In genomic region chr2:127649684-127650040, GRCh38 we compare ENCODE assay signal across 8 cellular contexts. TPM values are rescaled to one million over a fixed set of nuclear protein-coding genes. Genes with fewer than 3 reads are reported as not detected.
DNase-seq lines count a peak whose midpoint lies in the region; ATAC-seq and TF ChIP-seq lines count a peak whose summit lies in the region.

No MANE protein-coding gene starts in this region.

- no peak overlapping the region for H3K4me3 ChIP-seq in BLaER1 treated with 17β-estradiol and CSF1 and Interleukin-3, amounts not matched to agents 10 nM and 100 nM
- H3K4me3 ChIP-seq in SJCRH30: no peak overlapping the region

- DNase-seq in LHCN-M2 (ENCODE audit: low read depth) (peak; percentile 77), SJCRH30 (peak; percentile 87 to 91), foreskin keratinocyte (peak; percentile 25 to 58), omental fat pad (ENCODE audit: low spot score) (peak; percentile 91), superior temporal gyrus (ENCODE audit: extremely low spot score) (peak; percentile 93)
- DNase-seq in activated effector memory CD4-positive, alpha-beta T cell treated with anti-CD3 and anti-CD28 coated beads, Interleukin-2, amount 50 U/mL, for 16 hours: peak; percentile 93

- peak; percentile 82 for ATAC-seq in GM19351 (IDR thresholded peaks at IDR 0.05; ENCODE audit: unreplicated experiment)
- ATAC-seq in foreskin keratinocyte: peak; percentile 68
- peak; percentile 50 for ATAC-seq in omental fat pad (ENCODE audit: low FRiP score)

- H3K4me2 ChIP-seq in BLaER1 treated with 17β-estradiol and CSF1 and Interleukin-3, amounts not matched to agents 10 nM and 100 nM: peak overlapping the region; percentile 15 to 93 (median 83)

- H3K9ac ChIP-seq in BLaER1 treated with 17β-estradiol and CSF1 and Interleukin-3, amounts not matched to agents 10 nM and 100 nM: peak overlapping the region in 4 of 11 experiments; percentile 21 to 54 (median 38); a peak in 4 of 22 replicates

- no peaks in the 10 kb centered on the region for H3K9me3 ChIP-seq in BLaER1 treated with 17β-estradiol and CSF1 and Interleukin-3, amounts not matched to agents 10 nM and 100 nM (replicated peaks in 1 of 11)
- H3K9me3 ChIP-seq in SJCRH30 (replicated peaks): no peaks in the 10 kb centered on the region

- peaks cover 0 to 22% (median 0%) of the 10 kb centered on the region in 11 experiments; a peak in 4 of 22 replicates for H3K27me3 ChIP-seq in BLaER1 treated with 17β-estradiol and CSF1 and Interleukin-3, amounts not matched to agents 10 nM and 100 nM
- no peaks in the 10 kb centered on the region for H3K27me3 ChIP-seq in SJCRH30
- H3K27me3 ChIP-seq in foreskin keratinocyte: no peaks in the 10 kb centered on the region

- H3K4me1 ChIP-seq in BLaER1 treated with 17β-estradiol and CSF1 and Interleukin-3, amounts not matched to agents 10 nM and 100 nM: peaks cover 58 to 95% (median 90%) of the 10 kb centered on the region in 10 experiments
- H3K4me1 ChIP-seq in SJCRH30: peaks cover 9% of the 10 kb centered on the region
- H3K4me1 ChIP-seq in foreskin keratinocyte: no peaks in the 10 kb centered on the region

- H4K20me1 ChIP-seq in BLaER1 treated with 17β-estradiol and CSF1 and Interleukin-3, amounts not matched to agents 10 nM and 100 nM: peaks cover 0 to 10% (median 0%) of the 10 kb centered on the region in 11 experiments; a peak in 2 of 22 replicates

- peak overlapping the region in 4 of 11 experiments; percentile 36 to 68 (median 45); a peak in 6 of 22 replicates for H3K27ac ChIP-seq in BLaER1 treated with 17β-estradiol and CSF1 and Interleukin-3, amounts not matched to agents 10 nM and 100 nM
- H3K27ac ChIP-seq in SJCRH30 (no peak overlapping the region), foreskin keratinocyte (no peak overlapping the region)

- TF ChIP-seq CTCF in foreskin keratinocyte (conservative IDR thresholded peaks at IDR 0.05) (peak; percentile 87), omental fat pad (IDR thresholded peaks at IDR 0.05) (no peak)

- no peaks in the 10 kb centered on the region for H3K36me3 ChIP-seq in BLaER1 treated with 17β-estradiol and CSF1 and Interleukin-3, amounts not matched to agents 10 nM and 100 nM
- no peaks in the 10 kb centered on the region for H3K36me3 ChIP-seq in SJCRH30

RNA-seq across cellular contexts. Expression of gene GPR17, which starts 3.7 kb away (rescaled TPM):
- total RNA-seq in LHCN-M2 (2014; rRNA removed): not detected in 2 replicates
- polyA plus RNA-seq in LHCN-M2 (2012): 1.3 TPM
- 0.18 TPM in 1 of 2 replicates, not detected in the other for total RNA-seq in SJCRH30 (2014; rRNA removed; shearing (Covaris generic))
- not detected in 2 replicates for total RNA-seq in foreskin keratinocyte
- not detected in 2 replicates for polyA plus RNA-seq in foreskin keratinocyte
- total RNA-seq in omental fat pad: not detected

RNA-seq across cellular contexts. Expression of gene LIMS2, which starts 25.7 kb away (rescaled TPM):
- total RNA-seq in LHCN-M2 (2014; rRNA removed) (1.9 and 2.3 TPM in 2 replicates), foreskin keratinocyte (0.17 and 0.18 TPM in 2 replicates), omental fat pad (10 to 100 TPM in 3 of 4 donors, 1 to 10 TPM in 1; 9.7 to 97.3 (median 22.4) TPM)
- polyA plus RNA-seq in LHCN-M2 (2012): 83.4 TPM
- total RNA-seq in SJCRH30 (2014; rRNA removed; shearing (Covaris generic)): 4.0 and 5.5 TPM in 2 replicates
- 0.24 and 0.30 TPM in 2 replicates for polyA plus RNA-seq in foreskin keratinocyte

RNA-seq across cellular contexts. Expression of gene SFT2D3, which starts 51.6 kb away (rescaled TPM):
- total RNA-seq in LHCN-M2 (2014; rRNA removed) (6.0 and 6.5 TPM in 2 replicates), foreskin keratinocyte (2.3 and 2.4 TPM in 2 replicates), omental fat pad (10 to 100 TPM in 1 of 4 donors, 1 to 10 TPM in 3; 4.4 to 11.7 (median 5.1) TPM)
- polyA plus RNA-seq in LHCN-M2 (2012): not detected
- 10.0 and 12.7 TPM in 2 replicates for total RNA-seq in SJCRH30 (2014; rRNA removed; shearing (Covaris generic))
- polyA plus RNA-seq in foreskin keratinocyte: 1.7 and 2.0 TPM in 2 replicates

Comparison
In these comparisons a context has a peak if more than half of its experiments do, and no peak if none do; other contexts are left out.
1. DNase-seq: peak in every context shown above with its lines; median percentile 93 in activated effector memory CD4-positive, alpha-beta T cell treated with anti-CD3 and anti-CD28 coated beads, Interleukin-2, amount 50 U/mL, for 16 hours; 93 in superior temporal gyrus; 91 in omental fat pad; 89 in SJCRH30; 77 in LHCN-M2; 42 in foreskin keratinocyte.